11 cellular contexts compared by ENCODE assay signal in the genomic region with DNA sequence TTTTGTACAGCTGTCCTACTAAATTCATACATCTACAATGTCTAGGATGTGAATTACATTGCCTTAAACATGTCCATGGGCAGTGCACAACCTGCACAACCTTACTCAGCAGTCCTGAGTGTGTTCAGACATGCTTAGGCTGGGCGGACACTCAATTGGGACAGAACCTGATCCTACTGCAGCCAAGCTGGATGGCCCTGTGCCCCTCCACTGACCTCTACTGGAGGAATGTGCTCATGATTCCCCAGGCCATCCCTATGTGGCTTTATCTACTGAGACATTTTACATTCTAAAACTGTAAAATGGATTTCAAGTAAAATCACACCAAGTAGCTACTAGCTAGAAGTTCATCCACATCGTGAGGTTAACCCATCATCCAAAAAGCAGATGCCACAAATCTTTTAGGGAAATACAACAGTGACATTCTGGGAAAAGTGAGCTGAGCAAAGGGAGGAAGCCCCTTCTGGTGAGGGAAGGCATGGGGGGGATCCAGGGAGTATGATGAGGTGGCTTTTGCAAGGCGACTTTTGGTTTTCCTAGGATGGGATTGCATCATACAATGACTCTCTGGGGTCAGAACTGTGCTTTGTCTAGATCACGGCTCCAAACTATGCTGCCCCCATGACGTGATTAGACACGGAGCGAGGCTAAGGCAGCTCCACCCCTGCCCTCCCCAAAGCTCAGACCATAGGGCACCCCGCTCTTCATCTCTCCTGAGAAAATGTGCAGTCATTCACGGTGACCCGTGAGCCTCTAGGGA.
A peak's percentile ranks its signal among the peaks of the same experiment; 100 is the strongest.
DNase-seq lines count a peak whose midpoint lies in the region; ATAC-seq and TF ChIP-seq lines count a peak whose summit lies in the region.
"Had no signal": no experiment of that assay in that cellular context is flagged by ENCODE, and none has a peak within 500 bp of the region (broad histone marks: within the 10 kb centered on the region; RNA-seq: fewer than 3 reads in every experiment).

No MANE protein-coding gene starts in this region.

- H3K27me3 Mint-ChIP-seq in GM23338 (ENCODE audit: insufficient read depth, low read depth, poor library complexity), result peaks cover 7% of the 10 kb centered on the region

- no peak overlapping the region for H3K4me2 ChIP-seq in GM23338

- peak; percentile 64 to 73 for TF ChIP-seq CTCF in GM23338 (conservative IDR thresholded peaks at IDR 0.05; ENCODE audit: low read depth in 2 of 2)
- TF ChIP-seq CTCF in RWPE2 (IDR thresholded peaks at IDR 0.05; ENCODE audit: poor library complexity, severe bottlenecking), result peak; percentile 73

- ATAC-seq in GM23338 (no peak), RWPE2 (ENCODE audit: low read depth) (peak; percentile 63), HG02870 (IDR thresholded peaks at IDR 0.05; ENCODE audit: unreplicated experiment) (no peak), GM18505 (IDR thresholded peaks at IDR 0.05; ENCODE audit: unreplicated experiment) (no peak)

- H3K27ac ChIP-seq in GM23338 (ENCODE audit: low read depth), result no peak overlapping the region
- H3K27ac ChIP-seq in RWPE2 (ENCODE audit: poor library complexity, severe bottlenecking), result no peak overlapping the region

- DNase-seq in AG08395 (ENCODE audit: low spot score) (peak; percentile 78), GM23338 (ENCODE audit: low spot score) (peak; percentile 36), RWPE2 (ENCODE audit: low spot score) (no peak), hepatic stellate cell (ENCODE audit: low spot score) (peak; percentile 25), NCI-H1417 (lab: John Stamatoyannopoulos, UW) (no peak), NCI-H69 (lab: John Stamatoyannopoulos, UW) (no peak)
- DNase-seq: effector CD4-positive, alpha-beta T cell; SHP77 treated with DMSO at 0.1 percent for 48 hours; stimulated activated CD4-positive, alpha-beta T cell treated with anti-CD3 and anti-CD28 coated beads, Interleukin-4, amount 100 ng/mL, for 24 hours had no signal

- H3K9me2 ChIP-seq in GM23338 (ENCODE audit: insufficient read depth), result no peaks in the 10 kb centered on the region

- peaks cover 97% of the 10 kb centered on the region for H3K9me3 Mint-ChIP-seq in GM23338

- TF ChIP-seq POLR2A in GM18505 (IDR thresholded peaks at IDR 0.05; ENCODE audit: borderline replicate concordance, extremely low read depth, insufficient read depth, insufficient read length), result no peak

- H3K4me3 ChIP-seq in GM23338, result no peak overlapping the region
- H3K4me3 ChIP-seq in RWPE2 (ENCODE audit: severe bottlenecking), result no peak overlapping the region

- H3K4me1 Mint-ChIP-seq in GM23338, result no peaks in the 10 kb centered on the region

- H3K9me3 ChIP-seq in RWPE2 (ENCODE audit: severe bottlenecking), result peaks cover 2% of the 10 kb centered on the region

- no peak overlapping the region for H3K4me3 Mint-ChIP-seq in GM23338

- H3K36me3 Mint-ChIP-seq in GM23338 (ENCODE audit: low read depth), result peaks cover 33% of the 10 kb centered on the region

- H3K27me3 ChIP-seq in GM23338 (ENCODE audit: insufficient read depth) (no peaks in the 10 kb centered on the region), RWPE2 (ENCODE audit: insufficient read depth, poor library complexity, severe bottlenecking) (no peaks in the 10 kb centered on the region)

- H3K79me2 ChIP-seq in GM23338 (replicated peaks; ENCODE audit: insufficient read depth), result no peaks in the 10 kb centered on the region

- H3K4me1 ChIP-seq in GM23338 (ENCODE audit: insufficient read depth) (no peaks in the 10 kb centered on the region), RWPE2 (ENCODE audit: insufficient read depth, poor library complexity, severe bottlenecking) (no peaks in the 10 kb centered on the region)

- H3F3A ChIP-seq in GM23338 (replicated peaks; ENCODE audit: low read depth), result no peaks in the 10 kb centered on the region

- H3K36me3 ChIP-seq in GM23338 (ENCODE audit: insufficient read depth) (0 out of 2 replicates have a peak, but pooled peaks cover 3% of the 10 kb centered on the region), RWPE2 (ENCODE audit: low read depth) (no peaks in the 10 kb centered on the region)

- no peak overlapping the region for H3K27ac Mint-ChIP-seq in GM23338

- no peaks in the 10 kb centered on the region for H4K20me1 ChIP-seq in GM23338 (replicated peaks; ENCODE audit: insufficient read depth)

- no peak overlapping the region for H2AFZ ChIP-seq in GM23338

TF ChIP-seq in GM23338, 12 proteins besides CTCF, POLR2A, EP300 and RAD21:
- TF ChIP-seq EZH2 (IDR thresholded peaks at IDR 0.05; ENCODE audit: low read depth, unreplicated experiment) (no peak), CREB1 (CRISPR knock-in tag; IDR thresholded peaks at IDR 0.05; ENCODE audit: low read depth) (no peak)

Comparison
In these comparisons a context has a peak if more than half of its experiments do, and no peak if none do; other contexts are left out.
1. DNase-seq: peak in AG08395 (single experiment), GM23338 (single experiment) and hepatic stellate cell (single experiment); none in RWPE2 (single experiment), NCI-H1417 (0 of 3) and NCI-H69 (single experiment).